Comparison of ENCODE assay signal across 1 cellular context in the genomic region with DNA sequence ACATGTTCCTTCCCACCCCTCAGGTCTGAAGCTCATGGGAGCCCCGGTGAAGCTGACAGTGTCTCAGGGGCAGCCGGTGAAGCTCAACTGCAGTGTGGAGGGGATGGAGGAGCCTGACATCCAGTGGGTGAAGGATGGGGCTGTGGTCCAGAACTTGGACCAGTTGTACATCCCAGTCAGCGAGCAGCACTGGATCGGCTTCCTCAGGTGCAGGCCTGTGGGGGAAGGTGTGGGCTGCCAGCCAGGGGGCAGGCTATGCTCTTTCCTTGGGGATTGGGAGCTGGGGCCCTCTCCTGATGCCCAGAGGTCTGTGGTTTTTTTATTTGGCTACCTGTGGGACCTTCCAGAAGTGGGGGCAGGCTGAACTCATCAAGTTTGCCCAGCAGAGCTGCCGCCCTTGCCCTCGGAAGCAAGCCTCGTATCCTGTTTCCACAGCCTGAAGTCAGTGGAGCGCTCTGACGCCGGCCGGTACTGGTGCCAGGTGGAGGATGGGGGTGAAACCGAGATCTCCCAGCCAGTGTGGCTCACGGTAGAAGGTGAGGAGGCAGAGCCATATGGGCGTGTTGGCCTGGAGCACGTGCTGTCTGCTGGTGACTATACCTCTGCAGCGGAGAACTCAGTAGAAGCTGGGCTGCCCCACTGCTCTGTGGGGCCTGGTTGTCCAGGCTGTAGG.
TF ChIP-seq lines count a peak whose summit lies in the region.

No MANE protein-coding gene starts in this region.

TF ChIP-seq in H1, 55 proteins besides CTCF, POLR2A, EP300 and RAD21:
- TF ChIP-seq HDAC6 (IDR thresholded peaks at IDR 0.05; ENCODE audit: low read depth, low read length) (no peak), KDM5A (IDR thresholded peaks at IDR 0.05; ENCODE audit: low read length) (no peak), JUND (IDR thresholded peaks at IDR 0.05; ENCODE audit: low read length) (no peak), CHD2 (IDR thresholded peaks at IDR 0.05; ENCODE audit: low read length) (no peak)
